Comparison of ENCODE assay signal across 8 cellular contexts in the genomic region with DNA sequence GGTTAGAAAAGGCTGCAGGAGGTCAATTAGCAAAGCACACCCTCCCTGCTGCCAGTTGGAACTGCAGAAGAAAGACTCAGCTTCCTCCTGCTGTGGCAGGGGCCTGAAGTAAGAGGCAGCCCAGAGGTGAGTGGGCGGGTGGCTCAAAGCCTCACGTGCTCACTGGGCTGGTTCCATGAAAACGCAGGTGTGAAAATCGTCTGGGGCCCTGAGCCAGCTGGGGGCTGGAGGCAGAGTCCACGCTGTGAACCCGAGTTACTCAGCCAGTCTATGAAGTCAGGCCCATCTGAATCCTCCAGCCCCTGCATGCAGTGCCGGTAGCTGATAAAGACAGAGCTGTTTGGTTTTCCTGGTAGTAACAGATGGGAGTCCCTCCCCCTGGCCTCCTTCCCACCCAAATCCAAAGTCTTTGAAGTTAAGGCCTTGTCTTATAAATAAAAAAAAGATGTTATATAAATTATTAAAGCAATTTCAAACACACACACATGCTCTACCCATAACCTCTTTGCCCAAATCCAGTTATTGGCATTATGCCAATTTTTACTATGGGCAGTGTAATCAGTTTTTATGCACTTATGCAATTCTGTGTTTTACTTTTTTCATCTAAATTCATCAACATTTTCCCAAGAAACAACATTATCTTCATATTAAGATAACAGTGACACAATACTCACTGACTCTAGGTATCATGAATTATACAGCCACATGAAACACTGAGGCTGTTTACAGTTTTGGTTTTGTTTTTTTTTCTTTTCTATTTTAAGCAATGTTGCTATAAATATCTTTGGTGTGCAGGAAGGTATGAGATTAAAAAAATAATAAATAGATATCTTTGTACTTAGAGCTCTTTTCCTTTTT. TPM values are rescaled to one million over a fixed set of nuclear protein-coding genes. Genes with fewer than 3 reads are reported as not detected.
DNase-seq lines count a peak whose midpoint lies in the region; ATAC-seq and TF ChIP-seq lines count a peak whose summit lies in the region.

No MANE protein-coding gene starts in this region.

- ATAC-seq in GM18505 (IDR thresholded peaks at IDR 0.05; ENCODE audit: unreplicated experiment) (peak; percentile 50), HG02588 (IDR thresholded peaks at IDR 0.05; ENCODE audit: unreplicated experiment) (peak; percentile 53)

- H3K36me3 ChIP-seq in colonic mucosa: no peaks in the 10 kb centered on the region
- H3K36me3 ChIP-seq in subcutaneous abdominal adipose tissue (ENCODE audit: control insufficient read depth in 5 of 5, insufficient read depth in 5 of 5, low read length in 5 of 5): peaks cover 0 to 5% (median 0%) of the 10 kb centered on the region in 5 donors

- H3K27ac ChIP-seq in colonic mucosa (peak overlapping the region; percentile 77), subcutaneous abdominal adipose tissue (ENCODE audit: low read depth, low read length) (peak overlapping the region; percentile 72)

- DNase-seq in NCI-H1417 treated with DMSO at 0.1 percent for 48 hours (lab: John Stamatoyannopoulos, UW): peak; percentile 76
- DNase-seq in activated CD4-positive, alpha-beta T cell treated with anti-CD3 and anti-CD28 coated beads for 24 hours (ENCODE audit: low read depth in 2 of 2): peak; percentile 60 to 71
- peak; percentile 84 for DNase-seq in colonic mucosa
- peak; percentile 36 to 76 for DNase-seq in mesothelial cell of epicardium (ENCODE audit: low spot score in 2 of 2, unreplicated experiment in 2 of 2)
- DNase-seq in epidermal melanocyte (ENCODE audit: insufficient read length, low spot score): no peak

- H3K9me3 Mint-ChIP-seq in mesothelial cell of epicardium: no peaks in the 10 kb centered on the region

- H3K9me3 ChIP-seq in colonic mucosa (no peaks in the 10 kb centered on the region), subcutaneous abdominal adipose tissue (ENCODE audit: control insufficient read depth in 5 of 5, low read length in 5 of 5) (no peaks in the 10 kb centered on the region)

- H3K4me3 ChIP-seq in colonic mucosa (no peak overlapping the region), subcutaneous abdominal adipose tissue (ENCODE audit: low read depth in 1 of 5, low read length in 5 of 5) (peak overlapping the region in 1 of 5 donors; percentile 2)

- peaks cover 48% of the 10 kb centered on the region for H3K4me1 Mint-ChIP-seq in mesothelial cell of epicardium

- H3K4me3 Mint-ChIP-seq in mesothelial cell of epicardium: no peak overlapping the region

- H3K27me3 ChIP-seq in colonic mucosa: no peaks in the 10 kb centered on the region
- no peaks in the 10 kb centered on the region for H3K27me3 ChIP-seq in subcutaneous abdominal adipose tissue (ENCODE audit: control insufficient read depth in 5 of 5, insufficient read depth in 4 of 5, low read length in 5 of 5)

- H3K36me3 Mint-ChIP-seq in mesothelial cell of epicardium: no peaks in the 10 kb centered on the region

- peak overlapping the region; percentile 44 to 86 for H3K9ac ChIP-seq in colonic mucosa (ENCODE audit: low read depth in 2 of 2, low read length in 2 of 2)
- peak overlapping the region in 3 of 5 donors; percentile 22 to 48 (median 36) for H3K9ac ChIP-seq in subcutaneous abdominal adipose tissue (ENCODE audit: low read length in 5 of 5)

- peaks cover 18% of the 10 kb centered on the region for H3K4me1 ChIP-seq in colonic mucosa
- H3K4me1 ChIP-seq in subcutaneous abdominal adipose tissue (ENCODE audit: control insufficient read depth in 5 of 5, insufficient read depth in 5 of 5, low read length in 5 of 5): peaks cover 18 to 73% (median 62%) of the 10 kb centered on the region in 5 donors

- TF ChIP-seq CTCF in colonic mucosa (IDR thresholded peaks at IDR 0.05): no peak
- no peak for TF ChIP-seq CTCF in mesothelial cell of epicardium (IDR thresholded peaks at IDR 0.05; ENCODE audit: unreplicated experiment)

- peak; percentile 82 for TF ChIP-seq POLR2A in GM18505 (IDR thresholded peaks at IDR 0.05; ENCODE audit: borderline replicate concordance, extremely low read depth, insufficient read depth, insufficient read length)

- H3K27me3 Mint-ChIP-seq in mesothelial cell of epicardium (ENCODE audit: low read depth): no peaks in the 10 kb centered on the region

- intact Hi-C loops in colonic mucosa (cut with DNase I): no loop called here

- H3K27ac Mint-ChIP-seq in mesothelial cell of epicardium: peak overlapping the region; percentile 95

RNA-seq across cellular contexts. Expression of gene PNMA1, which starts 57.9 kb away (rescaled TPM):
- total RNA-seq in colonic mucosa (10 to 100 TPM; 13.4 to 28.3 TPM), mesothelial cell of epicardium (46.4 to 48.6 TPM (median 47.7 TPM) in 3 replicates)
